2 cellular contexts compared by ENCODE assay signal in the genomic region with DNA sequence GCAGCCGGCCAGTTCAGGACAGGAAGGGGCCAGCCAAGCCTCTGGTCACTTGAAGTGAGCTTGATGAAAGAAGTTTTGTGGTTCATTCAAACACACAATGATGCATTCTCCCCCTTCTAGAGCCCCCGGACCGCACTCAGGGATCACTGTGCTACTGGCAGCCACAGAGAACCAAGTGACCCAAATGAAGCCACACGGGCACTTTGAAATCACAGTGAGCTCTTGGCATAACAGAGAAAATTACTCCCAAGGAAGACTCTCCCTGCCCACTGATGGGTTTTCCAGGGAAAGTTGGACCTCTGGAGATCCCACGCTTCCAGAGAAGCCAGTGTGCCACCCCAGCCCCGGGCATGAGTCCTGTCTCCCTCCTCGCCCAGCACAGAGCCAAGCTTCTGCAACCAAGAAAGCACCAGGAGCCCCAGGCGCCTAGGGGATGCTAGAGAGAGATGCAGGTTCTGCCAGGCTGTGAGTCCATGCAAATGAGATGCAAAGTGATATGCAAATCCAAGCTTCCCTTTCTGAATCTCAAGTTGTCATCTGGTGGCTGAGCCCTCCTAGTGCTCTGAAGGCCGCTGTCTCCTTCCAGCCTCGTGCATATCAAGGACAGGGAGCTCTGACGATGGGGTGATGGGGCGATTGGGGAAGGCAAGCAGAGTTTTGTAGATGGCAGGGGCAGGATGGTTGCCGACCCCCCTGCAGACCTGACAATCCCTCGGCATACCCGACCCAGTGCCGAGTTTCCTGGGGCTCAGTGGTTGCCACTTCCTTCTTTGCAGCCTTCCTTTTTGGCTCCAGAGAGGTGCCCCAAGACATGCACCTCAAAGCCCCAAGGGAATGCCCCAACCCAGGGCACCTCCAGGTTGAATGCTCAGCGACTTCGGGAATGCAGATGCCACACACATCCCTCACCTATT.
TF ChIP-seq lines count a peak whose summit lies in the region.

No MANE protein-coding gene starts in this region.

TF ChIP-seq in A549, 52 proteins besides CTCF, POLR2A, EP300 and RAD21:
- TF ChIP-seq FOSB (CRISPR knock-in tag; IDR thresholded peaks at IDR 0.05) (no peak), ZC3H11A (IDR thresholded peaks at IDR 0.05) (no peak), SMC3 (IDR thresholded peaks at IDR 0.05) (no peak), RNF2 (IDR thresholded peaks at IDR 0.05; ENCODE audit: borderline replicate concordance, low read depth) (no peak), ZSCAN20 (CRISPR knock-in tag; IDR thresholded peaks at IDR 0.05) (no peak), TP53 (CRISPR knock-in tag; IDR thresholded peaks at IDR 0.05) (no peak), SREBF2 (IDR thresholded peaks at IDR 0.05) (no peak), HOXA7 (CRISPR knock-in tag; IDR thresholded peaks at IDR 0.05) (no peak), FOXS1 (CRISPR knock-in tag; IDR thresholded peaks at IDR 0.05) (no peak), BHLHE40 (IDR thresholded peaks at IDR 0.05; ENCODE audit: low read depth, low read length) (no peak), RCOR1 (IDR thresholded peaks at IDR 0.05; ENCODE audit: low read depth, low read length) (no peak), MYC (IDR thresholded peaks at IDR 0.05; ENCODE audit: borderline replicate concordance, low read length) (no peak), HOXB5 (CRISPR knock-in tag; IDR thresholded peaks at IDR 0.05) (no peak), CBX2 (IDR thresholded peaks at IDR 0.05; ENCODE audit: borderline replicate concordance, low read depth) (no peak)
- TF ChIP-seq, protein P1, sequence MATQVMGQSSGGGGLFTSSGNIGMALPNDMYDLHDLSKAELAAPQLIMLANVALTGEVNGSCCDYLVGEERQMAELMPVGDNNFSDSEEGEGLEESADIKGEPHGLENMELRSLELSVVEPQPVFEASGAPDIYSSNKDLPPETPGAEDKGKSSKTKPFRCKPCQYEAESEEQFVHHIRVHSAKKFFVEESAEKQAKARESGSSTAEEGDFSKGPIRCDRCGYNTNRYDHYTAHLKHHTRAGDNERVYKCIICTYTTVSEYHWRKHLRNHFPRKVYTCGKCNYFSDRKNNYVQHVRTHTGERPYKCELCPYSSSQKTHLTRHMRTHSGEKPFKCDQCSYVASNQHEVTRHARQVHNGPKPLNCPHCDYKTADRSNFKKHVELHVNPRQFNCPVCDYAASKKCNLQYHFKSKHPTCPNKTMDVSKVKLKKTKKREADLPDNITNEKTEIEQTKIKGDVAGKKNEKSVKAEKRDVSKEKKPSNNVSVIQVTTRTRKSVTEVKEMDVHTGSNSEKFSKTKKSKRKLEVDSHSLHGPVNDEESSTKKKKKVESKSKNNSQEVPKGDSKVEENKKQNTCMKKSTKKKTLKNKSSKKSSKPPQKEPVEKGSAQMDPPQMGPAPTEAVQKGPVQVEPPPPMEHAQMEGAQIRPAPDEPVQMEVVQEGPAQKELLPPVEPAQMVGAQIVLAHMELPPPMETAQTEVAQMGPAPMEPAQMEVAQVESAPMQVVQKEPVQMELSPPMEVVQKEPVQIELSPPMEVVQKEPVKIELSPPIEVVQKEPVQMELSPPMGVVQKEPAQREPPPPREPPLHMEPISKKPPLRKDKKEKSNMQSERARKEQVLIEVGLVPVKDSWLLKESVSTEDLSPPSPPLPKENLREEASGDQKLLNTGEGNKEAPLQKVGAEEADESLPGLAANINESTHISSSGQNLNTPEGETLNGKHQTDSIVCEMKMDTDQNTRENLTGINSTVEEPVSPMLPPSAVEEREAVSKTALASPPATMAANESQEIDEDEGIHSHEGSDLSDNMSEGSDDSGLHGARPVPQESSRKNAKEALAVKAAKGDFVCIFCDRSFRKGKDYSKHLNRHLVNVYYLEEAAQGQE (IDR thresholded peaks at IDR 0.05), result no peak
- TF ChIP-seq, protein P2, sequence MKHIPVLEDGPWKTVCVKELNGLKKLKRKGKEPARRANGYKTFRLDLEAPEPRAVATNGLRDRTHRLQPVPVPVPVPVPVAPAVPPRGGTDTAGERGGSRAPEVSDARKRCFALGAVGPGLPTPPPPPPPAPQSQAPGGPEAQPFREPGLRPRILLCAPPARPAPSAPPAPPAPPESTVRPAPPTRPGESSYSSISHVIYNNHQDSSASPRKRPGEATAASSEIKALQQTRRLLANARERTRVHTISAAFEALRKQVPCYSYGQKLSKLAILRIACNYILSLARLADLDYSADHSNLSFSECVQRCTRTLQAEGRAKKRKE (CRISPR knock-in tag; IDR thresholded peaks at IDR 0.05; ENCODE audit: low read depth), result no peak
- TF ChIP-seq, protein P3, sequence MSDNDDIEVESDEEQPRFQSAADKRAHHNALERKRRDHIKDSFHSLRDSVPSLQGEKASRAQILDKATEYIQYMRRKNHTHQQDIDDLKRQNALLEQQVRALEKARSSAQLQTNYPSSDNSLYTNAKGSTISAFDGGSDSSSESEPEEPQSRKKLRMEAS (IDR thresholded peaks at IDR 0.05), result no peak
TF ChIP-seq in A549: peak in this region for 0.

TF ChIP-seq in GM23338, 12 proteins besides CTCF, POLR2A, EP300 and RAD21:
- TF ChIP-seq CREB1 (CRISPR knock-in tag; IDR thresholded peaks at IDR 0.05; ENCODE audit: low read depth) (no peak), ZNF331 (CRISPR knock-in tag; IDR thresholded peaks at IDR 0.05; ENCODE audit: low read depth) (no peak), EZH2phosphoT487 (IDR thresholded peaks at IDR 0.05; ENCODE audit: unreplicated experiment) (no peak)
- TF ChIP-seq, protein P4, sequence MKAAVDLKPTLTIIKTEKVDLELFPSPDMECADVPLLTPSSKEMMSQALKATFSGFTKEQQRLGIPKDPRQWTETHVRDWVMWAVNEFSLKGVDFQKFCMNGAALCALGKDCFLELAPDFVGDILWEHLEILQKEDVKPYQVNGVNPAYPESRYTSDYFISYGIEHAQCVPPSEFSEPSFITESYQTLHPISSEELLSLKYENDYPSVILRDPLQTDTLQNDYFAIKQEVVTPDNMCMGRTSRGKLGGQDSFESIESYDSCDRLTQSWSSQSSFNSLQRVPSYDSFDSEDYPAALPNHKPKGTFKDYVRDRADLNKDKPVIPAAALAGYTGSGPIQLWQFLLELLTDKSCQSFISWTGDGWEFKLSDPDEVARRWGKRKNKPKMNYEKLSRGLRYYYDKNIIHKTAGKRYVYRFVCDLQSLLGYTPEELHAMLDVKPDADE (IDR thresholded peaks at IDR 0.05), result no peak
